10 cellular contexts compared by ENCODE assay signal in genomic region chr2:238785528-238785860, GRCh38.
DNase-seq lines count a peak whose midpoint lies in the region; ATAC-seq, FAIRE-seq and TF ChIP-seq lines count a peak whose summit lies in the region.
"Had no signal": no experiment of that assay in that cellular context is flagged by ENCODE, and none has a peak within 500 bp of the region (broad histone marks: within the 10 kb centered on the region; RNA-seq: fewer than 3 reads in every experiment).

No MANE protein-coding gene starts in this region.

- intact Hi-C loops in esophagus muscularis mucosa (cut with DNase I), result loop anchor here (5.0 kb wide), 3 partner anchors 188 to 413 kb away; no protein-coding TSS in a partner anchor
- intact Hi-C loops in stomach (cut with DNase I; ENCODE audit: low total_unique reads), result no loop called here
- intact Hi-C loops in cardiac septum (cut with DNase I), result loop anchor here (2.0 to 10.0 kb wide), 3 partner anchors 159 to 428 kb away; no protein-coding TSS in a partner anchor

- H3K4me3 ChIP-seq in A549, result no peak overlapping the region
- no peak overlapping the region for H3K4me3 ChIP-seq in esophagus muscularis mucosa
- H3K4me3 ChIP-seq in stomach, result no peak overlapping the region
- H3K4me3 ChIP-seq: K562, SJSA1 had no signal

- H3K4me1 Mint-ChIP-seq in activated CD8-positive, alpha-beta memory T cell treated with anti-CD3 and anti-CD28 coated beads, Interleukin-2, amount 10 ng/mL, durations not matched to agents 7 days and 5 days, result no peaks in the 10 kb centered on the region

- no peak overlapping the region for H3K27ac Mint-ChIP-seq in activated CD8-positive, alpha-beta memory T cell treated with anti-CD3 and anti-CD28 coated beads, Interleukin-2, amount 10 ng/mL, durations not matched to agents 7 days and 5 days

- no peak for TF ChIP-seq POLR2A in A549 (IDR thresholded peaks at IDR 0.05; ENCODE audit: low read length)
- TF ChIP-seq POLR2A in esophagus muscularis mucosa (IDR thresholded peaks at IDR 0.05; ENCODE audit: low read depth), result no peak
- TF ChIP-seq POLR2A in stomach (IDR thresholded peaks at IDR 0.05), result no peak

- 0 out of 3 replicates have a peak overlapping the region, but pooled peaks have one; percentile 5 for H3K4me2 ChIP-seq in A549

- WGBS in A549 (ENCODE audit: missing lambda C conversion rate), result 47% methylated on average over 9 of the region's 9 CpGs
- 76% methylated on average over 9 of the region's 9 CpGs for WGBS in esophagus muscularis mucosa
- WGBS in stomach, 5 donors, result 67 to 79% (median 70%) methylated on average over 9 of the region's 9 CpGs

- peaks cover 15% of the 10 kb centered on the region for H3K27me3 Mint-ChIP-seq in activated CD8-positive, alpha-beta memory T cell treated with anti-CD3 and anti-CD28 coated beads, Interleukin-2, amount 10 ng/mL, durations not matched to agents 7 days and 5 days

- H3K9me3 Mint-ChIP-seq in activated CD8-positive, alpha-beta memory T cell treated with anti-CD3 and anti-CD28 coated beads, Interleukin-2, amount 10 ng/mL, durations not matched to agents 7 days and 5 days (ENCODE audit: low read depth), result no peaks in the 10 kb centered on the region

- H3K36me3 Mint-ChIP-seq in activated CD8-positive, alpha-beta memory T cell treated with anti-CD3 and anti-CD28 coated beads, Interleukin-2, amount 10 ng/mL, durations not matched to agents 7 days and 5 days, result no peaks in the 10 kb centered on the region

- DNase-seq in A549 (ENCODE audit: low read depth in 1 of 2, low spot score in 1 of 2) (no peak), ELR (ENCODE audit: low read depth) (peak; percentile 38), esophagus muscularis mucosa (ENCODE audit: extremely low spot score) (no peak), stomach (no peak), cardiac septum (ENCODE audit: low spot score) (no peak), foreskin keratinocyte (no peak)
- no peak for DNase-seq in activated CD8-positive, alpha-beta memory T cell treated with anti-CD3 and anti-CD28 coated beads, Interleukin-2, amount 10 ng/mL, durations not matched to agents 7 days and 5 days
- DNase-seq: NCI-H1417 treated with DMSO at 0.1 percent for 48 hours had no signal

- TF ChIP-seq CTCF in A549 (IDR thresholded peaks at IDR 0.05) (no peak), esophagus muscularis mucosa (IDR thresholded peaks at IDR 0.05) (no peak), stomach (IDR thresholded peaks at IDR 0.05) (no peak), foreskin keratinocyte (conservative IDR thresholded peaks at IDR 0.05) (no peak)

- H3K4me1 ChIP-seq in A549 (peaks cover 9% of the 10 kb centered on the region; the same call in 2 of the 3 replicates), esophagus muscularis mucosa (peaks cover 0 to 16% (median 13%) of the 10 kb centered on the region in 4 donors), stomach (peaks cover 0 to 6% (median 0%) of the 10 kb centered on the region in 4 donors), foreskin keratinocyte (no peaks in the 10 kb centered on the region)

- H3K9me3 ChIP-seq in A549, result no peaks in the 10 kb centered on the region
- H3K9me3 ChIP-seq in esophagus muscularis mucosa, result no peaks in the 10 kb centered on the region
- H3K9me3 ChIP-seq in stomach, result peaks cover 0 to 7% (median 0%) of the 10 kb centered on the region in 4 donors
- H3K9me3 ChIP-seq: SJSA1 had no signal

- H3K36me3 ChIP-seq in esophagus muscularis mucosa (no peaks in the 10 kb centered on the region), stomach (no peaks in the 10 kb centered on the region)
- H3K36me3 ChIP-seq: SJSA1 had no signal

- no peak overlapping the region for H3K4me3 Mint-ChIP-seq in activated CD8-positive, alpha-beta memory T cell treated with anti-CD3 and anti-CD28 coated beads, Interleukin-2, amount 10 ng/mL, durations not matched to agents 7 days and 5 days

- peak overlapping the region; percentile 54 to 68; a peak in 4 of 6 replicates for H3K27ac ChIP-seq in A549
- peak overlapping the region; percentile 37 to 52 (median 49) for H3K27ac ChIP-seq in esophagus muscularis mucosa (replicated peaks in 1 of 4)
- peak overlapping the region in 3 of 5 donors; percentile 10 to 58 (median 23) for H3K27ac ChIP-seq in stomach
- H3K27ac ChIP-seq in foreskin keratinocyte, result no peak overlapping the region
- H3K27ac ChIP-seq: SJSA1 had no signal

- CTCF ChIA-PET in A549 (lab: Yijun Ruan, JAX), result interaction anchor here (0.6 to 3.9 kb wide), 81 partner anchors 10 to 520 kb away, joined by 3 to 79 read pairs (median 5); no protein-coding TSS in a partner anchor
- CTCF ChIA-PET in activated CD8-positive, alpha-beta memory T cell treated with anti-CD3 and anti-CD28 coated beads, Interleukin-2, amount 10 ng/mL, durations not matched to agents 7 days and 5 days (lab: Charles Lee), result interaction anchor here (1.0 to 1.6 kb wide), 10 partner anchors 11 to 477 kb away, joined by 3 to 13 read pairs (median 4); no protein-coding TSS in a partner anchor

- H3K27me3 ChIP-seq in esophagus muscularis mucosa (no peaks in the 10 kb centered on the region), stomach (peaks cover 0 to 6% (median 0%) of the 10 kb centered on the region in 3 donors), foreskin keratinocyte (no peaks in the 10 kb centered on the region)
- H3K27me3 ChIP-seq: SJSA1 had no signal

- FAIRE-seq in A549 (lab: Jason Lieb, UNC), result no peak

- TF ChIP-seq EP300 in A549 (IDR thresholded peaks at IDR 0.05) (no peak), esophagus muscularis mucosa (IDR thresholded peaks at IDR 0.05) (no peak), stomach (IDR thresholded peaks at IDR 0.05) (no peak)

- peak in 1 of 2 experiments; percentile 64; a peak in 3 of 6 replicates for ATAC-seq in A549
- ATAC-seq in activated CD8-positive, alpha-beta memory T cell treated with anti-CD3 and anti-CD28 coated beads, Interleukin-2, amount 10 ng/mL, durations not matched to agents 7 days and 5 days, result no peak
- no peak for ATAC-seq in foreskin keratinocyte

- POLR2A ChIA-PET in A549 (lab: Yijun Ruan, JAX), result no interaction called here

- TF ChIP-seq RAD21 in A549 (conservative IDR thresholded peaks at IDR 0.05 in 1 of 2, IDR thresholded peaks at IDR 0.05 in 1 of 2), result no peak

TF ChIP-seq in A549, 52 proteins besides CTCF, POLR2A, EP300 and RAD21:
- TF ChIP-seq PBX3 (IDR thresholded peaks at IDR 0.05) (no peak), EHF (CRISPR knock-in tag; IDR thresholded peaks at IDR 0.05) (no peak), CBX2 (IDR thresholded peaks at IDR 0.05; ENCODE audit: borderline replicate concordance, low read depth) (no peak), MAZ (IDR thresholded peaks at IDR 0.05; ENCODE audit: borderline replicate concordance, low read depth, low read length) (no peak), TFCP2L1 (CRISPR knock-in tag; IDR thresholded peaks at IDR 0.05) (no peak), USF2 (IDR thresholded peaks at IDR 0.05) (no peak), POLR2AphosphoS2 (conservative IDR thresholded peaks at IDR 0.05; ENCODE audit: low read length) (no peak), HOXA7 (CRISPR knock-in tag; IDR thresholded peaks at IDR 0.05) (no peak), JUN (IDR thresholded peaks at IDR 0.05) (no peak), GATA3 (IDR thresholded peaks at IDR 0.05; ENCODE audit: borderline replicate concordance) (no peak)
